1 cellular context compared by ENCODE assay signal in the genomic region with DNA sequence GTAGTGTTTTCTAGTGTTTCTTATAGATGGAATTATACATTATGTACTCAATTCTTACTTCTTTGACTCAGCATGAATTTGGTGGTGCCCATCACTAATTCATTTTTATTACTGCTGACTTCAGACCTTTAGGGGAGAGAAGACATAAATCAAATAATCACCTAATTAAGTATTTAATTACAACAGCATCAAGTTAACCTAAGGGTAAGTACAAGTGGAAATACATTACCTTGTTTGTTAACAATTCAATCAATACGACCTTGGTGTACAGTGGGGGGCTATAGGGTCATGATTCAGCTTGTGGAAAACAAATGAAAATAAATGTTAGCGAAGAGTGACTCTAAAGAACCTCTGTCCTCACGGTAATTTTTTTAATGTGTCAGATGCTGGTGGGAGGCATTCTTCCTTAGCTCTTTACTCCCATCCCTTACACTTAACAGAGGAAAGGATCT.
TF ChIP-seq lines count a peak whose summit lies in the region.

No MANE protein-coding gene starts in this region.

TF ChIP-seq in HEK293, 187 proteins besides CTCF, POLR2A, EP300 and RAD21 (continued from another document):
- TF ChIP-seq, protein P1, sequence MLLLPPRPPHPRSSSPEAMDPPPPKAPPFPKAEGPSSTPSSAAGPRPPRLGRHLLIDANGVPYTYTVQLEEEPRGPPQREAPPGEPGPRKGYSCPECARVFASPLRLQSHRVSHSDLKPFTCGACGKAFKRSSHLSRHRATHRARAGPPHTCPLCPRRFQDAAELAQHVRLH (tag by site-specific recombination; IDR thresholded peaks at IDR 0.05) = 0 out of 2 replicates have a peak, but pooled peaks have one; percentile 12
- no peak for TF ChIP-seq ZNF138 (tag by site-specific recombination; IDR thresholded peaks at IDR 0.05; ENCODE audit: borderline replicate concordance)
- no peak for TF ChIP-seq ZNF664 (tag by site-specific recombination; IDR thresholded peaks at IDR 0.05)
- TF ChIP-seq ZNF133 (tag by site-specific recombination; IDR thresholded peaks at IDR 0.05) = no peak
- 0 out of 2 replicates have a peak, but pooled peaks have one; percentile 13 for TF ChIP-seq ZNF394 (tag by site-specific recombination; IDR thresholded peaks at IDR 0.05; ENCODE audit: borderline replicate concordance)
- TF ChIP-seq ZNF335 (tag by site-specific recombination; conservative IDR thresholded peaks at IDR 0.05) = peak; percentile 26
- TF ChIP-seq ZNF433 (tag by site-specific recombination; IDR thresholded peaks at IDR 0.05; ENCODE audit: low read depth) = no peak
